ENCODE assay signal across 8 cellular contexts in the genomic region with DNA sequence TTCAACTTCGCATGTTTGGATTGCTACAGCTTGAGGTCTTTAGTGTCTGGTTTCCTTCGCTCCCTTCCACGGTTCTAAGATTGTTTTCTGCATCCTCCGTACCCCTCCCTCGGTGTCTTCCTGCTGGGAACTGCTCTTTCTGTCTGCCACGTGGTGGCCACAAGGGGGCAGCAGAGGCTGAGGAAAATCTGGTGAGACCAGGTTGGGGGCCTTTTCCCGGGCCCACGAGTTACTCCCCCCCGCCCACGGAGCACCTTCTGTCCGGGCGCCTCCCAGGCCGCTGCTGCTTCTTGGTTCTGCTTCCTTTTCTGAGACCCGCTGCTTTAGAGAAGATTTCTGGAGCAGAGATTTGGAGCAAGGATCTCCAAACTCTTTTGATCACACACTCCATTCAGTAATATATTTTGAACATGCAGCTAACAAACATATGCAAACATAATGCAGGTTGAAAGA. TPM values are rescaled to one million over a fixed set of nuclear protein-coding genes. Genes with fewer than 3 reads are reported as not detected.
DNase-seq lines count a peak whose midpoint lies in the region; ATAC-seq and TF ChIP-seq lines count a peak whose summit lies in the region.

No MANE protein-coding gene starts in this region.

- intact Hi-C loops in naive thymus-derived CD4-positive, alpha-beta T cell (cut with micrococcal nuclease) = loop anchor here (1.0 to 10.0 kb wide), 10 partner anchors 10 to 552 kb away; no protein-coding TSS in a partner anchor

- peak; percentile 93 for ATAC-seq in GM23338
- peak; percentile 76 for ATAC-seq in esophagus mucosa
- ATAC-seq in naive thymus-derived CD4-positive, alpha-beta T cell = peak; percentile 84
- no peak for ATAC-seq in GM21737 (IDR thresholded peaks at IDR 0.05; ENCODE audit: unreplicated experiment)

- H3K4me1 Mint-ChIP-seq in GM23338 = peaks cover 5% of the 10 kb centered on the region; the same call in 2 of the 3 replicates
- H3K4me1 Mint-ChIP-seq in naive thymus-derived CD4-positive, alpha-beta T cell = peaks cover 7 to 26% (median 9%) of the 10 kb centered on the region in 7 donors

- no peaks in the 10 kb centered on the region for H3K79me2 ChIP-seq in GM23338 (replicated peaks; ENCODE audit: insufficient read depth)

- peak overlapping the region; percentile 33; the same call in 2 of the 3 replicates for H3K4me3 Mint-ChIP-seq in GM23338
- peak overlapping the region; percentile 3 to 79 (median 68) for H3K4me3 Mint-ChIP-seq in naive thymus-derived CD4-positive, alpha-beta T cell

- H3K27ac Mint-ChIP-seq in GM23338 = no peak overlapping the region
- peak overlapping the region in 7 of 9 donors; percentile 14 to 56 (median 36) for H3K27ac Mint-ChIP-seq in naive thymus-derived CD4-positive, alpha-beta T cell

- CTCF ChIA-PET in naive thymus-derived CD4-positive, alpha-beta T cell (lab: Charles Lee) = interaction anchor here (0.7 to 1.7 kb wide), 6 partner anchors 10 to 549 kb away, joined by 3 to 7 read pairs (median 3); no protein-coding TSS in a partner anchor

- POLR2A ChIA-PET in naive thymus-derived CD4-positive, alpha-beta T cell (lab: Charles Lee) = no interaction called here

- H3K4me1 ChIP-seq in GM23338 (ENCODE audit: insufficient read depth) (no peaks in the 10 kb centered on the region), NT2/D1 (ENCODE audit: insufficient read depth, insufficient read length) (peaks cover 3% of the 10 kb centered on the region)
- H3K4me1 ChIP-seq in naive thymus-derived CD4-positive, alpha-beta T cell (ENCODE audit: control insufficient read depth in 2 of 2, insufficient read depth in 2 of 2, low read length in 2 of 2) = peaks cover 0 to 4% of the 10 kb centered on the region in 2 donors

- H3K9me2 ChIP-seq in GM23338 (ENCODE audit: insufficient read depth) = no peaks in the 10 kb centered on the region

- peaks cover 5% of the 10 kb centered on the region for H3K27me3 Mint-ChIP-seq in GM23338 (ENCODE audit: insufficient read depth, low read depth, poor library complexity)
- H3K27me3 Mint-ChIP-seq in naive thymus-derived CD4-positive, alpha-beta T cell = peaks cover 0 to 26% (median 0%) of the 10 kb centered on the region in 5 donors

- H2AFZ ChIP-seq in GM23338 = peak overlapping the region; percentile 49

- peak overlapping the region; percentile 68 for H3K4me2 ChIP-seq in GM23338

- H3K36me3 ChIP-seq in GM23338 (ENCODE audit: insufficient read depth) (0 out of 2 replicates have a peak, but pooled peaks cover 4% of the 10 kb centered on the region), NT2/D1 (ENCODE audit: insufficient read depth, insufficient read length, low read length) (no peaks in the 10 kb centered on the region)
- no peaks in the 10 kb centered on the region for H3K36me3 ChIP-seq in naive thymus-derived CD4-positive, alpha-beta T cell (ENCODE audit: control insufficient read depth in 2 of 3, insufficient read depth in 3 of 3, low read length in 3 of 3)

- H3K9ac ChIP-seq in NT2/D1 (ENCODE audit: insufficient read length, low read depth) = no peak overlapping the region

- H3K36me3 Mint-ChIP-seq in GM23338 (ENCODE audit: low read depth) = no peaks in the 10 kb centered on the region; the same call in 2 of the 3 replicates
- H3K36me3 Mint-ChIP-seq in naive thymus-derived CD4-positive, alpha-beta T cell = no peaks in the 10 kb centered on the region

- DNase-seq in AG20443 (ENCODE audit: low spot score) (peak; percentile 94), GM23338 (ENCODE audit: low spot score) (peak; percentile 89), NT2/D1 (ENCODE audit: low read depth, low spot score) (peak; percentile 18), activated T-cell treated with anti-CD3 and anti-CD28 coated beads for 1 hour (ENCODE audit: low read depth) (peak; percentile 63)
- DNase-seq in naive thymus-derived CD4-positive, alpha-beta T cell = peak; percentile 38 to 70 (median 61)
- peak; percentile 40 for DNase-seq in stimulated activated CD8-positive, alpha-beta memory T cell treated with anti-CD3 and anti-CD28 coated beads, Interleukin-7, amount 100 ng/mL, for 24 hours (ENCODE audit: low read depth)

- H3K27ac ChIP-seq in GM23338 (ENCODE audit: low read depth) = no peak overlapping the region
- no peak overlapping the region for H3K27ac ChIP-seq in naive thymus-derived CD4-positive, alpha-beta T cell (ENCODE audit: low read depth, low read length)

- H4K20me1 ChIP-seq in GM23338 (replicated peaks; ENCODE audit: insufficient read depth) = no peaks in the 10 kb centered on the region

- peaks cover 21% of the 10 kb centered on the region for H3K9me3 ChIP-seq in NT2/D1 (ENCODE audit: insufficient read depth, low read length)
- no peaks in the 10 kb centered on the region for H3K9me3 ChIP-seq in naive thymus-derived CD4-positive, alpha-beta T cell (ENCODE audit: control insufficient read depth in 2 of 3, low read length in 3 of 3)

- peak overlapping the region; percentile 39 for H3K4me3 ChIP-seq in GM23338
- H3K4me3 ChIP-seq in NT2/D1 (ENCODE audit: insufficient read length, low read depth) = no peak overlapping the region
- peak overlapping the region; percentile 5 for H3K4me3 ChIP-seq in naive thymus-derived CD4-positive, alpha-beta T cell (ENCODE audit: low read length)

- H3K9me3 Mint-ChIP-seq in GM23338 = peaks cover 19% of the 10 kb centered on the region
- peaks cover 0 to 15% (median 0%) of the 10 kb centered on the region in 11 donors for H3K9me3 Mint-ChIP-seq in naive thymus-derived CD4-positive, alpha-beta T cell

- H3K27me3 ChIP-seq in GM23338 (ENCODE audit: insufficient read depth) (no peaks in the 10 kb centered on the region), NT2/D1 (ENCODE audit: insufficient read depth, insufficient read length) (no peaks in the 10 kb centered on the region)
- H3K27me3 ChIP-seq in naive thymus-derived CD4-positive, alpha-beta T cell (ENCODE audit: control insufficient read depth in 2 of 2, insufficient read depth in 2 of 2, low read length in 2 of 2) = no peaks in the 10 kb centered on the region

- H3F3A ChIP-seq in GM23338 (replicated peaks; ENCODE audit: low read depth) = no peaks in the 10 kb centered on the region

- TF ChIP-seq CTCF in GM23338 (conservative IDR thresholded peaks at IDR 0.05; ENCODE audit: low read depth in 2 of 2) = peak; percentile 88 to 98

TF ChIP-seq in GM23338, 12 proteins besides CTCF, POLR2A, EP300 and RAD21 (continues in another document):
- TF ChIP-seq JUNB (IDR thresholded peaks at IDR 0.05; ENCODE audit: unreplicated experiment) (no peak), STAT1 (IDR thresholded peaks at IDR 0.05; ENCODE audit: unreplicated experiment) (no peak), NANOG (IDR thresholded peaks at IDR 0.05; ENCODE audit: borderline replicate concordance) (no peak), EZH2phosphoT487 (IDR thresholded peaks at IDR 0.05; ENCODE audit: unreplicated experiment) (no peak), ZNF331 (CRISPR knock-in tag; IDR thresholded peaks at IDR 0.05; ENCODE audit: low read depth) (no peak), POLR2AphosphoS5 (IDR thresholded peaks at IDR 0.05; ENCODE audit: low read depth) (no peak), CREB1 (CRISPR knock-in tag; IDR thresholded peaks at IDR 0.05; ENCODE audit: low read depth) (no peak)
- TF ChIP-seq, protein P1, sequence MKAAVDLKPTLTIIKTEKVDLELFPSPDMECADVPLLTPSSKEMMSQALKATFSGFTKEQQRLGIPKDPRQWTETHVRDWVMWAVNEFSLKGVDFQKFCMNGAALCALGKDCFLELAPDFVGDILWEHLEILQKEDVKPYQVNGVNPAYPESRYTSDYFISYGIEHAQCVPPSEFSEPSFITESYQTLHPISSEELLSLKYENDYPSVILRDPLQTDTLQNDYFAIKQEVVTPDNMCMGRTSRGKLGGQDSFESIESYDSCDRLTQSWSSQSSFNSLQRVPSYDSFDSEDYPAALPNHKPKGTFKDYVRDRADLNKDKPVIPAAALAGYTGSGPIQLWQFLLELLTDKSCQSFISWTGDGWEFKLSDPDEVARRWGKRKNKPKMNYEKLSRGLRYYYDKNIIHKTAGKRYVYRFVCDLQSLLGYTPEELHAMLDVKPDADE (IDR thresholded peaks at IDR 0.05) = no peak

RNA-seq across cellular contexts. Expression of a gene that starts 21.1 kb away (rescaled TPM):
- total RNA-seq in GM23338 (2014; rRNA removed; shearing (Covaris generic)) = 2.8 and 3.5 TPM in 2 replicates
- polyA plus RNA-seq in GM23338 (2016; fragmentation: Nextera tagmentation; extraction: Ambion mirVana) = 2.6 and 2.7 TPM in 2 replicates
- total RNA-seq in esophagus mucosa = 2.7 TPM
- total RNA-seq in naive thymus-derived CD4-positive, alpha-beta T cell = 1 to 10 TPM in 2 of 5 experiments, under 1 TPM in 3; 0.27 to 4.7 (median 0.81) TPM
- under 1 TPM; 0.32 to 0.59 TPM for polyA plus RNA-seq in naive thymus-derived CD4-positive, alpha-beta T cell

RNA-seq across cellular contexts. Expression of a gene that starts 52.5 kb away (rescaled TPM):
- 4.7 and 7.8 TPM in 2 replicates for total RNA-seq in GM23338 (2014; rRNA removed; shearing (Covaris generic))
- polyA plus RNA-seq in GM23338 (2016; fragmentation: Nextera tagmentation; extraction: Ambion mirVana) = 5.5 and 5.9 TPM in 2 replicates
- 2.2 TPM for total RNA-seq in esophagus mucosa
- total RNA-seq in naive thymus-derived CD4-positive, alpha-beta T cell = 100 to 1,000 TPM; 268 to 325 (median 277) TPM
- 100 to 1,000 TPM; 148 to 178 TPM for polyA plus RNA-seq in naive thymus-derived CD4-positive, alpha-beta T cell

RNA-seq across cellular contexts. Expression of a gene that starts 55.0 kb away (rescaled TPM):
- 89.4 and 111 TPM in 2 replicates for total RNA-seq in GM23338 (2014; rRNA removed; shearing (Covaris generic))
- 7.2 and 8.5 TPM in 2 replicates for polyA plus RNA-seq in GM23338 (2016; fragmentation: Nextera tagmentation; extraction: Ambion mirVana)
- 34.7 TPM for total RNA-seq in esophagus mucosa
- total RNA-seq in naive thymus-derived CD4-positive, alpha-beta T cell = 100 to 1,000 TPM; 105 to 221 (median 144) TPM
- 1 to 10 TPM; 2.5 to 3.0 TPM for polyA plus RNA-seq in naive thymus-derived CD4-positive, alpha-beta T cell

Comparison
In these comparisons a context has a peak if more than half of its experiments do, and no peak if none do; other contexts are left out.
1. DNase-seq: peak in every context shown above with its lines; median percentile 94 in AG20443; 89 in GM23338; 63 in activated T-cell treated with anti-CD3 and anti-CD28 coated beads for 1 hour; 61 in naive thymus-derived CD4-positive, alpha-beta T cell; 40 in stimulated activated CD8-positive, alpha-beta memory T cell treated with anti-CD3 and anti-CD28 coated beads, Interleukin-7, amount 100 ng/mL, for 24 hours; 18 in NT2/D1.
2. RNA of a gene that starts 52.5 kb away (total RNA-seq): 268 to 325 TPM in naive thymus-derived CD4-positive, alpha-beta T cell; 4.7 to 7.8 TPM in GM23338 and 2.2 TPM in esophagus mucosa (single experiment); every median in the first group is over 10 times any median in the second.